Comparison of ENCODE assay signal across 26 cellular contexts in genomic region chr15:70665599-70665998, GRCh38.
"Had no signal": no experiment of that assay in that cellular context is flagged by ENCODE, and none has a peak within 500 bp of the region (broad histone marks: within the 10 kb centered on the region; RNA-seq: fewer than 3 reads in every experiment).

No MANE protein-coding gene starts in this region.

- H3K36me3 ChIP-seq: breast epithelium, WERI-Rb-1 had no signal

- H3K27ac ChIP-seq: adrenal gland, body of pancreas, breast epithelium, WERI-Rb-1 had no signal

- H3K9me3 ChIP-seq: adrenal gland, body of pancreas, breast epithelium had no signal

- H3K27me3 ChIP-seq: adrenal gland, body of pancreas, breast epithelium had no signal

- H3K4me3 ChIP-seq: adrenal gland, body of pancreas, breast epithelium, K562 had no signal

- DNase-seq: activated CD4-positive, alpha-beta T cell treated with anti-CD3 and anti-CD28 coated beads for 1 hour; activated CD4-positive, alpha-beta T cell treated with anti-CD3 and anti-CD28 coated beads for 48 hours; activated CD4-positive, alpha-beta T cell treated with anti-CD3 and anti-CD28 coated beads, Interleukin-2, amount 50 U/mL, for 4 hours; activated CD4-positive, CD25-positive, alpha-beta regulatory T cell; activated CD8-positive, alpha-beta T cell treated with anti-CD3 and anti-CD28 coated beads, Interleukin-2, amount 10 ng/mL, durations not matched to agents 7 days and 5 days; activated gamma-delta T cell treated with Interleukin-2 at 50 U/mL for 16 hours; activated naive CD4-positive, alpha-beta T cell treated with anti-CD3 and anti-CD28 coated beads for 36 hours; activated T-cell treated with anti-CD3 and anti-CD28 coated beads, Interleukin-2, amount 50 U/mL, for 24 hours; adrenal gland; body of pancreas; caudate nucleus; NCI-H1105; NCI-H1417 treated with DMSO at 0.1 percent for 48 hours; NCI-H1930; NCI-H2081 treated with DMSO at 0.1 percent for 48 hours; NCI-H226; NCI-H446 treated with DMSO at 0.1 percent for 48 hours; NCI-H524 treated with DMSO at 0.1 percent for 48 hours; SIG-M5; SW 1271; T1000; WERI-Rb-1 had no signal

- FAIRE-seq: astrocyte, K562 had no signal

- ATAC-seq: activated CD8-positive, alpha-beta T cell treated with anti-CD3 and anti-CD28 coated beads, Interleukin-2, amount 10 ng/mL, durations not matched to agents 7 days and 5 days; activated naive CD4-positive, alpha-beta T cell treated with anti-CD3 and anti-CD28 coated beads, Interleukin-2, amount 50 U/mL, for 72 hours; body of pancreas; K562 had no signal

- H3K4me1 ChIP-seq: adrenal gland, breast epithelium had no signal
